Comparison of ENCODE assay signal across 10 cellular contexts in the genomic region with DNA sequence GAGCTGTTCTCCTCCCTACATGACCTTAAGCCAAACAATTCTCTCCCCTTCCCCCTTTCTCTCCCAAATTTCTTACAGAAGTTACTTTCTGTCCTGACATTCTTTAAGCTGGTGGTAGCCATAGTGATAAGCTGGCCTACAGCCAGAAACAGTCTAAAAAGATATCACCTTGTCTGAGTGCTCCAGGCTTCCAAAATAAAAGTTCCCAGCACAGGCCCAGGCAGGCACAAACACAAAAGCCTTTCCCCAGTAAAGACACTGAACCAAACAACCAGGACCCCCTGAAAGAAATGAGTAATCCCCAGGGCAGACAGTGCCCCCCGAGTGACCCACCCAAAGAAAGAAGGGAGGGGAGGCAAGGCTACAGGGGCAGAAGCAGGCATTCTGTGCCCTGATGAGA. TPM values are rescaled to one million over a fixed set of nuclear protein-coding genes. Genes with fewer than 3 reads are reported as not detected.
DNase-seq lines count a peak whose midpoint lies in the region; ATAC-seq and TF ChIP-seq lines count a peak whose summit lies in the region.
"Had no signal": no experiment of that assay in that cellular context is flagged by ENCODE, and none has a peak within 500 bp of the region (broad histone marks: within the 10 kb centered on the region; RNA-seq: fewer than 3 reads in every experiment).

No MANE protein-coding gene starts in this region.

- no peak for TF ChIP-seq POLR2A in sigmoid colon (IDR thresholded peaks at IDR 0.05)

- H3K4me1 ChIP-seq in heart right ventricle (peaks cover 5 to 63% (median 49%) of the 10 kb centered on the region in 9 donors), sigmoid colon (peaks cover 4 to 70% (median 68%) of the 10 kb centered on the region in 4 donors)

- no peak for TF ChIP-seq EP300 in sigmoid colon (IDR thresholded peaks at IDR 0.05)

- no peaks in the 10 kb centered on the region for H3K27me3 Mint-ChIP-seq in T-helper 17 cell

- H3K36me3 Mint-ChIP-seq in T-helper 17 cell (ENCODE audit: low read depth): peaks cover 4% of the 10 kb centered on the region

- intact Hi-C loops in heart right ventricle (cut with DNase I): loop anchor here in 3 of 10 donors (2.0 to 5.0 kb wide), 2 partner anchors 28 to 37 kb away; no protein-coding TSS in a partner anchor
- intact Hi-C loops in sigmoid colon (cut with DNase I): loop anchor here (2.0 kb wide), 1 partner anchor 32 kb away; no protein-coding TSS in a partner anchor

- H3K4me1 Mint-ChIP-seq in T-helper 17 cell: peaks cover 27% of the 10 kb centered on the region

- TF ChIP-seq CTCF in heart right ventricle (IDR thresholded peaks at IDR 0.05) (no peak), sigmoid colon (IDR thresholded peaks at IDR 0.05) (no peak)

- ATAC-seq in T-helper 17 cell (no peak), heart right ventricle (peak in 5 of 8 donors; percentile 18 to 59 (median 45)), HG03442 (IDR thresholded peaks at IDR 0.05; ENCODE audit: unreplicated experiment) (no peak), HG02642 (IDR thresholded peaks at IDR 0.05; ENCODE audit: poor library complexity, unreplicated experiment) (no peak)
- ATAC-seq: activated T-cell treated with anti-CD3 and anti-CD28 coated beads, Interleukin-2, amount 50 U/mL, for 4 hours had no signal

- H3K9me3 ChIP-seq in T-helper 17 cell (ENCODE audit: control insufficient read depth, low read length, poor library complexity, severe bottlenecking): no peaks in the 10 kb centered on the region
- H3K9me3 ChIP-seq in heart right ventricle: no peaks in the 10 kb centered on the region
- H3K9me3 ChIP-seq in sigmoid colon: no peaks in the 10 kb centered on the region

- H3K4me3 Mint-ChIP-seq in T-helper 17 cell: no peak overlapping the region
- H3K4me3 Mint-ChIP-seq: activated T-cell treated with anti-CD3 and anti-CD28 coated beads, Interleukin-2, amount 50 U/mL, for 4 hours had no signal

- H3K36me3 ChIP-seq in heart right ventricle (no peaks in the 10 kb centered on the region), sigmoid colon (no peaks in the 10 kb centered on the region)

- DNase-seq in HT-29 (ENCODE audit: low spot score) (peak; percentile 45), T-helper 17 cell (no peak), heart right ventricle (peak in 1 of 2 donors; percentile 55), sigmoid colon (no peak), COR-L47 (lab: John Stamatoyannopoulos, UW) (no peak)
- DNase-seq in stimulated activated CD8-positive, alpha-beta memory T cell treated with anti-CD3 and anti-CD28 coated beads, Interleukin-4, amount 100 ng/mL, for 48 hours: no peak
- DNase-seq: activated T-cell treated with anti-CD3 and anti-CD28 coated beads, Interleukin-2, amount 50 U/mL, for 4 hours; NCI-H774 had no signal

- H3K27ac ChIP-seq in heart right ventricle (peak overlapping the region; percentile 35 to 83 (median 72)), sigmoid colon (peak overlapping the region; percentile 69 to 82 (median 74))

- peak overlapping the region; percentile 8 for H3K27ac Mint-ChIP-seq in T-helper 17 cell

- H3K4me3 ChIP-seq in heart right ventricle: no peak overlapping the region
- H3K4me3 ChIP-seq in sigmoid colon: no peak overlapping the region

- 25 to 33% methylated on average over 1 of the region's 1 CpG for WGBS in heart right ventricle, 2 donors
- WGBS in sigmoid colon, 2 donors: 48 to 61% methylated on average over 1 of the region's 1 CpG

- no peaks in the 10 kb centered on the region for H3K27me3 ChIP-seq in heart right ventricle
- no peaks in the 10 kb centered on the region for H3K27me3 ChIP-seq in sigmoid colon

RNA-seq across cellular contexts. Expression of gene SIL1, which starts 19.2 kb away (rescaled TPM):
- total RNA-seq in HT-29 (2014; rRNA removed; shearing (Covaris generic)): 23.1 and 32.1 TPM in 2 replicates
- 10 to 100 TPM; 17.8 to 18.5 TPM for total RNA-seq in T-helper 17 cell
- total RNA-seq in heart right ventricle: 10 to 100 TPM; 26.7 to 68.1 (median 43.4) TPM
- 10 to 100 TPM; 74.3 to 94.7 TPM for polyA plus RNA-seq in heart right ventricle
- total RNA-seq in sigmoid colon: 10 to 100 TPM; 23.2 to 39.2 (median 34.9) TPM
- polyA plus RNA-seq in sigmoid colon: 10 to 100 TPM in 2 of 3 donors, 1 to 10 TPM in 1; 7.8 to 60.8 (median 17.3) TPM

Comparison
In these comparisons a context has a peak if more than half of its experiments do, and no peak if none do; other contexts are left out.
1. ATAC-seq: peak in heart right ventricle (5 of 8); none in T-helper 17 cell (single experiment), HG03442 (single experiment) and HG02642 (single experiment).